In the genomic region with DNA sequence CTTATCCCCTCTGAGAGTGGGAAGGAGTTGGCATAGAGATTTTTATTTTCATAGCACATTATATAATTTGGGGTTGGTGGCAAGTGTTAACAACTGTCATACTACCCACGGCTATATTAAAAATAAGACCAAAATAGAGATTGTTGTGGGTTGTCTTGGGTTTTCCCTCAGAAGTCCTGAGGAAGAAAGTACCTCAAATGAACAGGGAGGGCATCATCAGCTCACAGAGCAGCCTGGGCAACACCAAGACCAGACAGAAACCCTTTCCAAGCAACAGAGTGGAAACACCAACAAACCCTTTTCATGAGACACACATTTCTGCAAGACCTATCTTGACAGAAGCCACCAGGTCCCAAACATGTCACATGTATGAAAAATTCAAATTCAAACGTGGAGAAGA, we compare ENCODE assay signal across 25 cellular contexts.
"Had no signal": no experiment of that assay in that cellular context is flagged by ENCODE, and none has a peak within 500 bp of the region (broad histone marks: within the 10 kb centered on the region; RNA-seq: fewer than 3 reads in every experiment).

No MANE protein-coding gene starts in this region.

- H3K4me1 ChIP-seq: body of pancreas, colonic mucosa, parathyroid adenoma, psoas muscle, spleen, transverse colon had no signal

- H3K9ac ChIP-seq: parathyroid adenoma had no signal

- H3K9me3 ChIP-seq: body of pancreas, colonic mucosa, heart left ventricle, psoas muscle, spleen, transverse colon had no signal

- H3K27ac ChIP-seq: body of pancreas, colonic mucosa, heart left ventricle, parathyroid adenoma, psoas muscle, spleen, transverse colon had no signal

- ATAC-seq: activated CD8-positive, alpha-beta T cell treated with anti-CD3 and anti-CD28 coated beads, Interleukin-2, amount 10 ng/mL, durations not matched to agents 7 days and 5 days; body of pancreas; heart left ventricle; natural killer cell treated with Interleukin-12 subunit alpha and Interleukin-12 subunit beta and Interleukin-15 and Interleukin-18, amount 100 ng/mL, for 72 hours; psoas muscle; right cardiac atrium had no signal

- H3K4me3 ChIP-seq: body of pancreas, colonic mucosa, heart left ventricle, psoas muscle, spleen, transverse colon had no signal

- H3K27ac Mint-ChIP-seq: activated B cell treated with CpG ODN at 0.5 μM for 24 hours; activated CD8-positive, alpha-beta T cell treated with anti-CD3 and anti-CD28 coated beads, Interleukin-2, amount 10 ng/mL, durations not matched to agents 7 days and 5 days; activated naive CD8-positive, alpha-beta T cell; memory B cell; natural killer cell treated with Interleukin-12 subunit alpha and Interleukin-12 subunit beta and Interleukin-15 and Interleukin-18, amount 100 ng/mL, for 72 hours; T-helper 1 cell treated with Interleukin-12 subunit alpha and Interleukin-12 subunit beta and Interleukin-4 antibody, amounts not matched to agents 30 μg/mL and 1 μg/mL, for 36 hours had no signal

- H3K27me3 Mint-ChIP-seq: activated naive CD8-positive, alpha-beta T cell; natural killer cell treated with Interleukin-12 subunit alpha and Interleukin-12 subunit beta and Interleukin-15 and Interleukin-18, amount 100 ng/mL, for 72 hours had no signal

- H2AFZ ChIP-seq: parathyroid adenoma had no signal

- H3K36me3 Mint-ChIP-seq: activated naive CD8-positive, alpha-beta T cell; immature natural killer cell; memory B cell; natural killer cell treated with Interleukin-12 subunit alpha and Interleukin-12 subunit beta and Interleukin-15 and Interleukin-18, amount 100 ng/mL, for 72 hours had no signal

- H3K36me3 ChIP-seq: colonic mucosa, heart left ventricle, spleen, transverse colon had no signal

- H3K4me1 Mint-ChIP-seq: activated B cell treated with CpG ODN at 0.5 μM for 24 hours, memory B cell had no signal

- H3K27me3 ChIP-seq: body of pancreas, colonic mucosa, heart left ventricle, spleen, transverse colon had no signal

- DNase-seq: activated B cell treated with CpG ODN at 0.5 μM for 24 hours; activated CD8-positive, alpha-beta T cell treated with anti-CD3 and anti-CD28 coated beads, Interleukin-2, amount 10 ng/mL, durations not matched to agents 7 days and 5 days; activated effector memory CD4-positive, alpha-beta T cell treated with Interleukin-2 at 50 U/mL for 16 hours; activated naive CD4-positive, alpha-beta T cell treated with Interleukin-2 at 50 U/mL for 16 hours; activated T-cell treated with anti-CD3 and anti-CD28 coated beads for 4 hours; anterior cingulate cortex; body of pancreas; colonic mucosa; effector memory CD4-positive, alpha-beta T cell; erythroblast; heart left ventricle; hypothalamus; immature natural killer cell; psoas muscle; right cardiac atrium; spleen; stimulated activated naive CD4-positive, alpha-beta T cell treated with Interleukin-2 at 50 U/mL for 16 hours; SW 1271; T1000; transverse colon had no signal

- H3K4me3 Mint-ChIP-seq: activated B cell treated with CpG ODN at 0.5 μM for 24 hours; activated CD8-positive, alpha-beta T cell treated with anti-CD3 and anti-CD28 coated beads, Interleukin-2, amount 10 ng/mL, durations not matched to agents 7 days and 5 days; activated naive CD8-positive, alpha-beta T cell; immature natural killer cell; memory B cell; natural killer cell treated with Interleukin-12 subunit alpha and Interleukin-12 subunit beta and Interleukin-15 and Interleukin-18, amount 100 ng/mL, for 72 hours; T-helper 1 cell treated with Interleukin-12 subunit alpha and Interleukin-12 subunit beta and Interleukin-4 antibody, amounts not matched to agents 30 μg/mL and 1 μg/mL, for 36 hours had no signal

- H3K9me3 Mint-ChIP-seq: activated B cell treated with CpG ODN at 0.5 μM for 24 hours; immature natural killer cell; memory B cell; natural killer cell treated with Interleukin-12 subunit alpha and Interleukin-12 subunit beta and Interleukin-15 and Interleukin-18, amount 100 ng/mL, for 72 hours; T-helper 1 cell treated with Interleukin-12 subunit alpha and Interleukin-12 subunit beta and Interleukin-4 antibody, amounts not matched to agents 30 μg/mL and 1 μg/mL, for 36 hours had no signal

- H3K79me2 ChIP-seq: parathyroid adenoma had no signal
